10 cellular contexts compared by ENCODE assay signal in genomic region chr12:118374126-118374725, GRCh38. TPM values are rescaled to one million over a fixed set of nuclear protein-coding genes. Genes with fewer than 3 reads are reported as not detected.
DNase-seq lines count a peak whose midpoint lies in the region; ATAC-seq and TF ChIP-seq lines count a peak whose summit lies in the region.
"Had no signal": no experiment of that assay in that cellular context is flagged by ENCODE, and none has a peak within 500 bp of the region (broad histone marks: within the 10 kb centered on the region; RNA-seq: fewer than 3 reads in every experiment).

No MANE protein-coding gene starts in this region.

- H3K4me1 ChIP-seq in subcutaneous abdominal adipose tissue (ENCODE audit: control insufficient read depth in 5 of 5, insufficient read depth in 5 of 5, low read length in 5 of 5): peaks cover 5 to 60% (median 57%) of the 10 kb centered on the region in 5 donors

- CTCF ChIA-PET in activated B cell treated with CpG ODN at 0.5 μM for 24 hours (lab: Charles Lee): interaction anchor here (0.7 to 6.2 kb wide), 4 partner anchors 74 to 209 kb away, joined by 3 to 124 read pairs (median 4); no protein-coding TSS in a partner anchor

- no peak for TF ChIP-seq CTCF in activated B cell treated with CpG ODN at 0.5 μM for 24 hours (IDR thresholded peaks at IDR 0.05)

- H3K4me1 Mint-ChIP-seq in activated T-cell treated with anti-CD3 and anti-CD28 coated beads, Interleukin-2, amount 50 U/mL, for 72 hours (ENCODE audit: low read depth): peaks cover 48% of the 10 kb centered on the region
- peaks cover 47% of the 10 kb centered on the region for H3K4me1 Mint-ChIP-seq in activated B cell treated with CpG ODN at 0.5 μM for 24 hours
- H3K4me1 Mint-ChIP-seq in immature natural killer cell: peaks cover 57 to 73% of the 10 kb centered on the region in 2 donors

- H3K9ac ChIP-seq in subcutaneous abdominal adipose tissue (ENCODE audit: low read length in 5 of 5): peak overlapping the region in 1 of 5 donors; percentile 40

- POLR2A ChIA-PET in activated B cell treated with CpG ODN at 0.5 μM for 24 hours (lab: Charles Lee): interaction anchor here (0.5 to 1.9 kb wide), 7 partner anchors 16 to 1292 kb away, joined by 3 to 65 read pairs (median 3); partner anchors contain the start of genes PEBP1 and RFC5

- peak overlapping the region; percentile 58 for H3K27ac Mint-ChIP-seq in activated T-cell treated with anti-CD3 and anti-CD28 coated beads, Interleukin-2, amount 50 U/mL, for 72 hours
- H3K27ac Mint-ChIP-seq in activated B cell treated with CpG ODN at 0.5 μM for 24 hours: no peak overlapping the region
- H3K27ac Mint-ChIP-seq in immature natural killer cell: peak overlapping the region in 3 of 6 donors; percentile 62 to 92 (median 75)

- H3K27me3 ChIP-seq in subcutaneous abdominal adipose tissue (ENCODE audit: control insufficient read depth in 5 of 5, insufficient read depth in 4 of 5, low read length in 5 of 5): no peaks in the 10 kb centered on the region

- peaks cover 0 to under 1% (median 0%) of the 10 kb centered on the region in 5 donors for H3K36me3 ChIP-seq in subcutaneous abdominal adipose tissue (ENCODE audit: control insufficient read depth in 5 of 5, insufficient read depth in 5 of 5, low read length in 5 of 5)

- no peak for DNase-seq in activated T-cell treated with anti-CD3 and anti-CD28 coated beads, Interleukin-2, amount 50 U/mL, for 72 hours
- no peak for DNase-seq in activated T-cell treated with anti-CD3 and anti-CD28 coated beads, Interleukin-2, amount 50 U/mL, for 48 hours
- DNase-seq in activated B cell treated with CpG ODN at 0.5 μM for 24 hours (no peak), immature natural killer cell (no peak), HCEC 1CT (no peak)
- DNase-seq: hypothalamus, NCI-H524 treated with DMSO at 0.1 percent for 48 hours had no signal

- no peak overlapping the region for H3K4me3 ChIP-seq in subcutaneous abdominal adipose tissue (ENCODE audit: low read depth in 1 of 5, low read length in 5 of 5)

- no peaks in the 10 kb centered on the region for H3K9me3 ChIP-seq in subcutaneous abdominal adipose tissue (ENCODE audit: control insufficient read depth in 5 of 5, low read length in 5 of 5)

- ATAC-seq in activated T-cell treated with anti-CD3 and anti-CD28 coated beads, Interleukin-2, amount 50 U/mL, for 72 hours (replicated peaks in 1 of 2): no peak
- ATAC-seq in activated B cell treated with CpG ODN at 0.5 μM for 24 hours (ENCODE audit: low read depth): no peak
- ATAC-seq in GM18873 (IDR thresholded peaks at IDR 0.05; ENCODE audit: low FRiP score, unreplicated experiment): no peak
- no peak for ATAC-seq in HG03457 (IDR thresholded peaks at IDR 0.05; ENCODE audit: unreplicated experiment)

- H3K4me3 Mint-ChIP-seq in activated T-cell treated with anti-CD3 and anti-CD28 coated beads, Interleukin-2, amount 50 U/mL, for 72 hours: peak overlapping the region; percentile 97 to 98
- peak overlapping the region; percentile 19 for H3K4me3 Mint-ChIP-seq in activated B cell treated with CpG ODN at 0.5 μM for 24 hours
- peak overlapping the region in 4 of 5 donors; percentile 27 to 63 (median 53) for H3K4me3 Mint-ChIP-seq in immature natural killer cell

- peak overlapping the region; percentile 98 for H3K27ac ChIP-seq in subcutaneous abdominal adipose tissue (ENCODE audit: low read depth, low read length)

- H3K36me3 Mint-ChIP-seq in activated T-cell treated with anti-CD3 and anti-CD28 coated beads, Interleukin-2, amount 50 U/mL, for 72 hours (ENCODE audit: insufficient read depth in 2 of 2): peaks cover 4 to 9% of the 10 kb centered on the region in 2 donors
- H3K36me3 Mint-ChIP-seq in activated B cell treated with CpG ODN at 0.5 μM for 24 hours (ENCODE audit: low read depth): peaks cover 8% of the 10 kb centered on the region
- H3K36me3 Mint-ChIP-seq in immature natural killer cell: no peaks in the 10 kb centered on the region

- H3K27me3 Mint-ChIP-seq in activated T-cell treated with anti-CD3 and anti-CD28 coated beads, Interleukin-2, amount 50 U/mL, for 72 hours (ENCODE audit: low read depth): no peaks in the 10 kb centered on the region
- H3K27me3 Mint-ChIP-seq in activated B cell treated with CpG ODN at 0.5 μM for 24 hours: no peaks in the 10 kb centered on the region
- peaks cover 11 to 22% (median 21%) of the 10 kb centered on the region in 3 donors for H3K27me3 Mint-ChIP-seq in immature natural killer cell (ENCODE audit: low read depth in 3 of 3)

- intact Hi-C loops in activated B cell treated with CpG ODN at 0.5 μM for 24 hours (cut with micrococcal nuclease): loop anchor here (10.0 kb wide), 2 partner anchors 1189 to 1559 kb away; no protein-coding TSS in a partner anchor

- no peaks in the 10 kb centered on the region for H3K9me3 Mint-ChIP-seq in activated T-cell treated with anti-CD3 and anti-CD28 coated beads, Interleukin-2, amount 50 U/mL, for 72 hours
- H3K9me3 Mint-ChIP-seq in activated B cell treated with CpG ODN at 0.5 μM for 24 hours (no peaks in the 10 kb centered on the region), immature natural killer cell (no peaks in the 10 kb centered on the region)

RNA-seq across cellular contexts. Expression of gene TAOK3, which starts 1.5 kb away (rescaled TPM):
- 10 to 100 TPM; 46.8 to 49.2 TPM for total RNA-seq in activated T-cell treated with anti-CD3 and anti-CD28 coated beads, Interleukin-2, amount 50 U/mL, for 72 hours
- 76.3 and 86.9 TPM in 2 replicates for total RNA-seq in activated B cell treated with CpG ODN at 0.5 μM for 24 hours
- 100 to 1,000 TPM in 1 of 3 donors, 10 to 100 TPM in 2; 62.1 to 162 (median 75.4) TPM for polyA plus RNA-seq in immature natural killer cell

RNA-seq across cellular contexts. Expression of gene SUDS3, which starts 2.1 kb away (rescaled TPM):
- total RNA-seq in activated T-cell treated with anti-CD3 and anti-CD28 coated beads, Interleukin-2, amount 50 U/mL, for 72 hours: 10 to 100 TPM; 29.5 to 32.3 TPM
- 31.1 and 33.7 TPM in 2 replicates for total RNA-seq in activated B cell treated with CpG ODN at 0.5 μM for 24 hours
- 10 to 100 TPM; 12.2 to 13.0 (median 12.5) TPM for polyA plus RNA-seq in immature natural killer cell

Comparison
In these comparisons a context has a peak if more than half of its experiments do, and no peak if none do; other contexts are left out.
1. H3K4me3 Mint-ChIP-seq: peak in every context shown above with its lines; median percentile 98 in activated T-cell treated with anti-CD3 and anti-CD28 coated beads, Interleukin-2, amount 50 U/mL, for 72 hours; 53 in immature natural killer cell; 19 in activated B cell treated with CpG ODN at 0.5 μM for 24 hours.